Comparison of ENCODE assay signal across 10 cellular contexts in the genomic region with DNA sequence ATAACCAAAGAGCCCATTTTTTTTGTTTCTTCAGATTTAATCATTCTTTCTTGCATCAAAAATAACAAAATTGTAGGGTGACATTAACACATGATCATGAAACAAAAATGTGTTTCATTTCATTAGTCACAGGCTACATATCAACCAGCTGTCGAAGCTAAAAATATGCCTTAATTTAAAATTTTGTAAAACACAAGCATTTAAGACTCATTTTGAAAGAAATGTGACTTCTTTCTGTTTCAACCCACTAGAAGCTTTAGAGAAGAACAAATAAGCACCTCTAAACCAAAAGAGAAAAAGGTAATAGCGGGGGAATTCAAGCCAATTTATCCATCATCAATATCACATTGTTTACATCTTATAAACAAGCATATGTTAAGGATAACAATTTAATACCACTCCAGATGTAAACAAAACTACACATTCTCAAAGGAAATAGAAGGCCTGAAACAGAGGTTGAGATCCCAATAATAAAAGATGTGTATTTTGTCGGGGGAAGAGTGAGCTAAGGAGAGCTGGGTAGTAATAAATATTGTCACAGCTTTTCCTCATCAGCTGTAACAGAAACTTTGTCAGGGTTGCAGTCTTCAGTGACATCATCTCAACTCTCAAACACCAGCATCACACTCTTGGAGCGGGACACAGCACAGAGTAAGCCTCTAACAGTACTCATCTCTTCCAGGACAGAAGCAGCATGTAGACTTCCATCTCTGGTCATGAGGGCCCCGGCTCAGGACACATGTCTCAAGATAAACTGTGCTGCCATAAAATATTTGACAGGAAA. TPM values are rescaled to one million over a fixed set of nuclear protein-coding genes. Genes with fewer than 3 reads are reported as not detected.
DNase-seq lines count a peak whose midpoint lies in the region; ATAC-seq and TF ChIP-seq lines count a peak whose summit lies in the region.
"Had no signal": no experiment of that assay in that cellular context is flagged by ENCODE, and none has a peak within 500 bp of the region (broad histone marks: within the 10 kb centered on the region; RNA-seq: fewer than 3 reads in every experiment).

No MANE protein-coding gene starts in this region.

- no peaks in the 10 kb centered on the region for H3K9me3 Mint-ChIP-seq in activated CD8-positive, alpha-beta T cell treated with anti-CD3 and anti-CD28 coated beads for 36 hours
- no peaks in the 10 kb centered on the region for H3K9me3 Mint-ChIP-seq in activated CD8-positive, alpha-beta T cell treated with anti-CD3 and anti-CD28 coated beads, Interleukin-2, amount 10 ng/mL, durations not matched to agents 7 days and 5 days (ENCODE audit: insufficient read depth)
- H3K9me3 Mint-ChIP-seq in stimulated activated effector memory CD8-positive, alpha-beta T cell treated with anti-CD3 and anti-CD28 coated beads, Interleukin-12 subunit alpha, Interleukin-12 subunit beta, amount 100 ng/mL, for 72 hours: no peaks in the 10 kb centered on the region

- POLR2A ChIA-PET in activated CD8-positive, alpha-beta T cell treated with anti-CD3 and anti-CD28 coated beads for 36 hours (lab: Charles Lee): interaction anchor here (0.9 to 1.5 kb wide), 2 partner anchors 41 to 227 kb away, joined by 3 to 4 read pairs; no protein-coding TSS in a partner anchor
- POLR2A ChIA-PET in activated CD8-positive, alpha-beta T cell treated with anti-CD3 and anti-CD28 coated beads, Interleukin-2, amount 10 ng/mL, durations not matched to agents 7 days and 5 days (lab: Charles Lee): no interaction called here

- peaks cover 23% of the 10 kb centered on the region for H3K4me1 Mint-ChIP-seq in activated CD8-positive, alpha-beta T cell treated with anti-CD3 and anti-CD28 coated beads for 36 hours (ENCODE audit: low read depth)
- no peaks in the 10 kb centered on the region for H3K4me1 Mint-ChIP-seq in activated CD8-positive, alpha-beta T cell treated with anti-CD3 and anti-CD28 coated beads, Interleukin-2, amount 10 ng/mL, durations not matched to agents 7 days and 5 days (ENCODE audit: low read depth)
- H3K4me1 Mint-ChIP-seq in stimulated activated effector memory CD8-positive, alpha-beta T cell treated with anti-CD3 and anti-CD28 coated beads, Interleukin-12 subunit alpha, Interleukin-12 subunit beta, amount 100 ng/mL, for 72 hours: peaks cover 12% of the 10 kb centered on the region

- TF ChIP-seq CTCF in activated CD8-positive, alpha-beta T cell treated with anti-CD3 and anti-CD28 coated beads for 36 hours (IDR thresholded peaks at IDR 0.05): no peak

- peak overlapping the region; percentile 60 for H3K27ac Mint-ChIP-seq in activated CD8-positive, alpha-beta T cell treated with anti-CD3 and anti-CD28 coated beads for 36 hours
- H3K27ac Mint-ChIP-seq in activated CD8-positive, alpha-beta T cell treated with anti-CD3 and anti-CD28 coated beads, Interleukin-2, amount 10 ng/mL, durations not matched to agents 7 days and 5 days: no peak overlapping the region
- peak overlapping the region; percentile 21 for H3K27ac Mint-ChIP-seq in stimulated activated effector memory CD8-positive, alpha-beta T cell treated with anti-CD3 and anti-CD28 coated beads, Interleukin-12 subunit alpha, Interleukin-12 subunit beta, amount 100 ng/mL, for 72 hours

- CTCF ChIA-PET in activated CD8-positive, alpha-beta T cell treated with anti-CD3 and anti-CD28 coated beads for 36 hours (lab: Charles Lee): interaction anchor here (1.6 kb wide), 1 partner anchor 13 kb away, joined by 6 read pairs; no protein-coding TSS in a partner anchor
- CTCF ChIA-PET in activated CD8-positive, alpha-beta T cell treated with anti-CD3 and anti-CD28 coated beads, Interleukin-2, amount 10 ng/mL, durations not matched to agents 7 days and 5 days (lab: Charles Lee): interaction anchor here (0.9 to 1.6 kb wide), 2 partner anchors 12 to 225 kb away, joined by 3 to 4 read pairs; no protein-coding TSS in a partner anchor

- H3K4me3 Mint-ChIP-seq in activated CD8-positive, alpha-beta T cell treated with anti-CD3 and anti-CD28 coated beads for 36 hours: no peak overlapping the region
- no peak overlapping the region for H3K4me3 Mint-ChIP-seq in activated CD8-positive, alpha-beta T cell treated with anti-CD3 and anti-CD28 coated beads, Interleukin-2, amount 10 ng/mL, durations not matched to agents 7 days and 5 days
- no peak overlapping the region for H3K4me3 Mint-ChIP-seq in stimulated activated effector memory CD8-positive, alpha-beta T cell treated with anti-CD3 and anti-CD28 coated beads, Interleukin-12 subunit alpha, Interleukin-12 subunit beta, amount 100 ng/mL, for 72 hours

- intact Hi-C loops in activated CD8-positive, alpha-beta T cell treated with anti-CD3 and anti-CD28 coated beads for 36 hours (cut with micrococcal nuclease): no loop called here

- peak; percentile 34 for ATAC-seq in activated CD8-positive, alpha-beta T cell treated with anti-CD3 and anti-CD28 coated beads for 36 hours
- ATAC-seq in activated CD8-positive, alpha-beta T cell treated with anti-CD3 and anti-CD28 coated beads, Interleukin-2, amount 10 ng/mL, durations not matched to agents 7 days and 5 days: no peak
- ATAC-seq in GM21825 (IDR thresholded peaks at IDR 0.05; ENCODE audit: unreplicated experiment) (peak; percentile 68), HG03442 (IDR thresholded peaks at IDR 0.05; ENCODE audit: unreplicated experiment) (peak; percentile 70)
- peak; percentile 54 for ATAC-seq in stimulated activated effector memory CD8-positive, alpha-beta T cell treated with anti-CD3 and anti-CD28 coated beads, Interleukin-12 subunit alpha, Interleukin-12 subunit beta, amount 100 ng/mL, for 72 hours
- ATAC-seq: left cardiac atrium, pancreas had no signal

- no peaks in the 10 kb centered on the region for H3K27me3 Mint-ChIP-seq in activated CD8-positive, alpha-beta T cell treated with anti-CD3 and anti-CD28 coated beads for 36 hours
- H3K27me3 Mint-ChIP-seq in activated CD8-positive, alpha-beta T cell treated with anti-CD3 and anti-CD28 coated beads, Interleukin-2, amount 10 ng/mL, durations not matched to agents 7 days and 5 days (ENCODE audit: low read depth): no peaks in the 10 kb centered on the region

- peaks cover 22% of the 10 kb centered on the region for H3K36me3 Mint-ChIP-seq in activated CD8-positive, alpha-beta T cell treated with anti-CD3 and anti-CD28 coated beads for 36 hours (ENCODE audit: low read depth)
- peaks cover 35% of the 10 kb centered on the region for H3K36me3 Mint-ChIP-seq in activated CD8-positive, alpha-beta T cell treated with anti-CD3 and anti-CD28 coated beads, Interleukin-2, amount 10 ng/mL, durations not matched to agents 7 days and 5 days (ENCODE audit: low read depth)
- H3K36me3 Mint-ChIP-seq in stimulated activated effector memory CD8-positive, alpha-beta T cell treated with anti-CD3 and anti-CD28 coated beads, Interleukin-12 subunit alpha, Interleukin-12 subunit beta, amount 100 ng/mL, for 72 hours: peaks cover 73% of the 10 kb centered on the region

- no peak for DNase-seq in activated CD8-positive, alpha-beta T cell treated with anti-CD3 and anti-CD28 coated beads for 36 hours
- DNase-seq in activated CD8-positive, alpha-beta T cell treated with anti-CD3 and anti-CD28 coated beads, Interleukin-2, amount 10 ng/mL, durations not matched to agents 7 days and 5 days: no peak
- no peak for DNase-seq in stimulated activated effector memory CD8-positive, alpha-beta T cell treated with anti-CD3 and anti-CD28 coated beads, Interleukin-12 subunit alpha, Interleukin-12 subunit beta, amount 100 ng/mL, for 72 hours (ENCODE audit: low spot score in 2 of 2)
- DNase-seq in kidney tubule cell (ENCODE audit: low spot score) (no peak), anterior cingulate cortex (lab: John Stamatoyannopoulos, UW) (no peak), NCI-H446 (lab: John Stamatoyannopoulos, UW) (no peak)
- DNase-seq: left cardiac atrium, pancreas had no signal

RNA-seq across cellular contexts. Expression of a gene that starts 42.0 kb away (rescaled TPM):
- total RNA-seq in activated CD8-positive, alpha-beta T cell treated with anti-CD3 and anti-CD28 coated beads for 36 hours: 10 to 100 TPM; 32.0 to 36.6 TPM
- 10 to 100 TPM; 29.2 to 31.1 TPM for total RNA-seq in activated CD8-positive, alpha-beta T cell treated with anti-CD3 and anti-CD28 coated beads, Interleukin-2, amount 10 ng/mL, durations not matched to agents 7 days and 5 days

RNA-seq across cellular contexts. Expression of a gene that starts 49.6 kb away (rescaled TPM):
- total RNA-seq in activated CD8-positive, alpha-beta T cell treated with anti-CD3 and anti-CD28 coated beads for 36 hours: 1 to 10 TPM; 6.9 to 7.1 TPM
- 1 to 10 TPM; 4.4 to 5.9 TPM for total RNA-seq in activated CD8-positive, alpha-beta T cell treated with anti-CD3 and anti-CD28 coated beads, Interleukin-2, amount 10 ng/mL, durations not matched to agents 7 days and 5 days

RNA-seq across cellular contexts. Expression of a gene that starts 50.0 kb away (rescaled TPM):
- total RNA-seq in activated CD8-positive, alpha-beta T cell treated with anti-CD3 and anti-CD28 coated beads for 36 hours: 10 to 100 TPM; 38.6 to 39.1 TPM
- total RNA-seq in activated CD8-positive, alpha-beta T cell treated with anti-CD3 and anti-CD28 coated beads, Interleukin-2, amount 10 ng/mL, durations not matched to agents 7 days and 5 days: 10 to 100 TPM; 17.8 to 18.3 TPM
